Comparison of ENCODE assay signal across 24 cellular contexts in the genomic region with DNA sequence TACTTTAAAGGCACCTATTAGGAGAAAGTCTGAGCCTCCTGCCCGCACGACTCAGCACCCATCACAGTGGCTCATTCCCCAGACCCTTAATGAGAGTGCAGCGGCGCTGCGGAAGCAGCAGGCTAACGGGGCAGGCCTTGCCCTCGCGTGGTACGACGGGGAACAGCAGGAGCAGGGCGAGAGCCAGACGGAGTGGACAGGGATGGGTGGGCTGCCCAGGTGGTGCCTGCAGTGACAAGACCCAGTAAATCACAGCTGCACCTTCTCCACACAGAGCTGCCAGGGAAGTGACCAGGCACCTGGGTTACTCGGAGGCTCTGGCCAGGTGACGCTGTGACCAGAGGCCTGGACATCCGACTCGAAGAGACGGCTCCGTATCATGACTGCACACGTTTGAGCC.
A peak's percentile ranks its signal among the peaks of the same experiment; 100 is the strongest.
DNase-seq lines count a peak whose midpoint lies in the region; ATAC-seq, FAIRE-seq and TF ChIP-seq lines count a peak whose summit lies in the region.
"Had no signal": no experiment of that assay in that cellular context is flagged by ENCODE, and none has a peak within 500 bp of the region (broad histone marks: within the 10 kb centered on the region; RNA-seq: fewer than 3 reads in every experiment).

No MANE protein-coding gene starts in this region.

- H3K4me2 ChIP-seq in GM23338 (no peak overlapping the region), H1 (ENCODE audit: insufficient read depth in 1 of 2, low read depth in 2 of 2, low read length in 2 of 2) (no peak overlapping the region)
- H3K4me2 ChIP-seq: A549; BLaER1 treated with 17β-estradiol and CSF1 and Interleukin-3, amounts not matched to agents 10 nM and 100 nM had no signal

- no peak for TF ChIP-seq POLR2A in H1 (IDR thresholded peaks at IDR 0.05; ENCODE audit: control extremely low read depth in 1 of 2, low read depth in 2 of 2, low read length in 2 of 2)

- H3K27me3 ChIP-seq in GM23338 (ENCODE audit: insufficient read depth) (no peaks in the 10 kb centered on the region), WERI-Rb-1 (ENCODE audit: insufficient read depth, low read depth, severe bottlenecking) (no peaks in the 10 kb centered on the region), H1 (replicated peaks in 1 of 4; ENCODE audit: control insufficient read depth in 3 of 4, extremely low read depth in 1 of 4, insufficient read depth in 3 of 4, low read length in 3 of 4) (no peaks in the 10 kb centered on the region)
- H3K27me3 ChIP-seq: BE2C; BLaER1 treated with 17β-estradiol and CSF1 and Interleukin-3, amounts not matched to agents 10 nM and 100 nM had no signal

- POLR2A ChIA-PET in H1 (lab: Charles Lee; ENCODE audit: partially characterized antibody) = no interaction called here

- DNase-seq in GM23338 (ENCODE audit: low spot score) (peak; percentile 14), WERI-Rb-1 (no peak), H1 (ENCODE audit: low read depth in 1 of 2, low spot score in 2 of 2) (no peak), neural crest cell (ENCODE audit: low read depth, low spot score) (no peak)
- DNase-seq: 8988T; ACHN; AML-193; BE2C; CD4-positive, alpha-beta T cell; CD8-positive, alpha-beta memory T cell; DMS 273 treated with DMSO at 0.1 percent for 48 hours; DMS79 treated with DMSO at 0.1 percent for 48 hours; GF-D8; HCEC 1CT had no signal

- no peaks in the 10 kb centered on the region for H3K36me3 ChIP-seq in GM23338 (ENCODE audit: insufficient read depth)
- no peaks in the 10 kb centered on the region; the same call in 1 of the 2 replicates for H3K36me3 ChIP-seq in WERI-Rb-1
- H3K36me3 ChIP-seq in H1 (ENCODE audit: control insufficient read depth in 2 of 4, insufficient read depth in 4 of 4, low read length in 3 of 4) = no peaks in the 10 kb centered on the region
- H3K36me3 ChIP-seq: BE2C had no signal

- H2BK12ac ChIP-seq in H1 (ENCODE audit: low read depth, low read length) = no peak overlapping the region

- no peak overlapping the region for H3K27ac ChIP-seq in GM23338 (ENCODE audit: low read depth)
- H3K27ac ChIP-seq in WERI-Rb-1 = no peak overlapping the region
- no peak overlapping the region for H3K27ac ChIP-seq in H1 (ENCODE audit: low read depth, low read length)
- H3K27ac ChIP-seq: A549; BLaER1 treated with 17β-estradiol and CSF1 and Interleukin-3, amounts not matched to agents 10 nM and 100 nM had no signal

- no peak overlapping the region for H3K56ac ChIP-seq in H1 (replicated peaks; ENCODE audit: insufficient read length, low read depth, low read length)

- no peak overlapping the region for H2BK20ac ChIP-seq in H1 (ENCODE audit: low read length)

- TF ChIP-seq RAD21 in H1 (IDR thresholded peaks at IDR 0.05 in 1 of 2, conservative IDR thresholded peaks at IDR 0.05 in 1 of 2; ENCODE audit: low read depth in 2 of 2, low read length in 2 of 2) = peak; percentile 6 to 36; a peak in 2 of 4 replicates

- H3K79me1 ChIP-seq in H1 (ENCODE audit: low read depth, low read length) = no peaks in the 10 kb centered on the region

- no peak overlapping the region for H3K18ac ChIP-seq in H1 (ENCODE audit: extremely low read depth, low read length)

- H2BK15ac ChIP-seq in H1 (ENCODE audit: low read length) = no peak overlapping the region

- 0 out of 4 replicates have a peak, but pooled peaks have one; percentile 4 to 9 for TF ChIP-seq CTCF in GM23338 (conservative IDR thresholded peaks at IDR 0.05; ENCODE audit: low read depth in 2 of 2)
- peak; percentile 22 for TF ChIP-seq CTCF in WERI-Rb-1 (IDR thresholded peaks at IDR 0.05; ENCODE audit: low read depth, low read length)
- peak in 2 of 3 experiments; percentile 10 to 15; a peak in 1 of 4 replicates for TF ChIP-seq CTCF in H1 (IDR thresholded peaks at IDR 0.05; ENCODE audit: control extremely low read depth in 1 of 3, insufficient read depth in 1 of 3, low read depth in 1 of 3, low read length in 3 of 3)
- no peak for TF ChIP-seq CTCF in neural crest cell (conservative IDR thresholded peaks at IDR 0.05)

- H2BK120ac ChIP-seq in H1 (replicated peaks; ENCODE audit: low read depth, low read length) = no peak overlapping the region

- H3K4me1 ChIP-seq in GM23338 (ENCODE audit: insufficient read depth) (no peaks in the 10 kb centered on the region), H1 (replicated peaks in 1 of 4; ENCODE audit: control insufficient read depth in 3 of 4, insufficient read depth in 4 of 4, low read length in 3 of 4) (peaks cover 0 to 3% (median 0%) of the 10 kb centered on the region in 4 experiments; a peak in 3 of 7 replicates)
- H3K4me1 ChIP-seq: A549, BE2C had no signal

- WGBS in H1 (ENCODE audit: extremely low coverage in 1 of 2, insufficient coverage in 1 of 2, insufficient read length in 1 of 2, insufficient replicate concordance in 2 of 2, low coverage in 1 of 2, low lambda C conversion rate in 2 of 2, missing lambda C conversion rate in 1 of 2), 2 experiments = 94% methylated on average over 19 of the region's 19 CpGs; no CpG with 5 or more reads in 1 of the 2 experiments

- no peak overlapping the region for H3K14ac ChIP-seq in H1 (ENCODE audit: insufficient read length)

- H2AFZ ChIP-seq in GM23338 (no peak overlapping the region), H1 (ENCODE audit: low read length) (no peak overlapping the region)

- H3K4me3 ChIP-seq in GM23338 (no peak overlapping the region), WERI-Rb-1 (ENCODE audit: low read depth, low read length) (no peak overlapping the region), H1 (ENCODE audit: extremely low read depth in 1 of 4, insufficient read depth in 2 of 4, low read depth in 3 of 4, low read length in 4 of 4) (no peak overlapping the region)
- H3K4me3 ChIP-seq: A549; BLaER1 treated with 17β-estradiol and CSF1 and Interleukin-3, amounts not matched to agents 10 nM and 100 nM had no signal

- H2BK5ac ChIP-seq in H1 (ENCODE audit: low read depth, low read length) = no peak overlapping the region

- H4K20me1 ChIP-seq in GM23338 (replicated peaks; ENCODE audit: insufficient read depth) = no peaks in the 10 kb centered on the region
- no peaks in the 10 kb centered on the region for H4K20me1 ChIP-seq in H1 (replicated peaks in 1 of 2; ENCODE audit: control insufficient read depth in 1 of 2, insufficient read depth in 2 of 2, low read length in 2 of 2)

- CTCF ChIA-PET in H1 (lab: Charles Lee; ENCODE audit: partially characterized antibody) = interaction anchor here (0.5 to 2.5 kb wide), 7 partner anchors 9 to 775 kb away, joined by 3 to 6 read pairs (median 3); no protein-coding TSS in a partner anchor

- ATAC-seq in GM23338 = peak; percentile 17; the same call in 2 of the 3 replicates
- ATAC-seq in HG03280 (IDR thresholded peaks at IDR 0.05; ENCODE audit: unreplicated experiment) = no peak
- no peak for ATAC-seq in HG02973 (IDR thresholded peaks at IDR 0.05; ENCODE audit: unreplicated experiment)
- no peak for ATAC-seq in stimulated activated memory B cell treated with anti-CD40 and anti-IgM and Interleukin-4, amounts not matched to agents 10 μg/mL and 1 μg/mL and 100 μg/mL, for 72 hours
- ATAC-seq: A549 had no signal

- TF ChIP-seq EP300 in H1 (IDR thresholded peaks at IDR 0.05; ENCODE audit: borderline replicate concordance in 1 of 2, low read depth in 2 of 2, low read length in 2 of 2) = no peak

- H3K9ac ChIP-seq in H1 (replicated peaks in 1 of 4; ENCODE audit: extremely low read depth in 1 of 4, low read depth in 3 of 4, low read length in 3 of 4) = no peak overlapping the region; a peak in 1 of 7 replicates
- H3K9ac ChIP-seq: BLaER1 treated with 17β-estradiol and CSF1 and Interleukin-3, amounts not matched to agents 10 nM and 100 nM had no signal

- FAIRE-seq in H1 (lab: Jason Lieb, UNC) = no peak
- FAIRE-seq: A549, D721Med, GM12891, GM18507, H54 had no signal

- no peaks in the 10 kb centered on the region for H3K36me3 Mint-ChIP-seq in GM23338 (ENCODE audit: low read depth)
- peaks cover 3% of the 10 kb centered on the region for H3K36me3 Mint-ChIP-seq in neural crest cell (ENCODE audit: low read depth)
- no peaks in the 10 kb centered on the region for H3K36me3 Mint-ChIP-seq in stimulated activated memory B cell treated with anti-CD40 and anti-IgM and Interleukin-4, amounts not matched to agents 10 μg/mL and 1 μg/mL and 100 μg/mL, for 72 hours

- no peak overlapping the region for H3K4ac ChIP-seq in H1 (replicated peaks; ENCODE audit: insufficient read length, low read depth, low read length)

- H3K79me2 ChIP-seq in GM23338 (replicated peaks; ENCODE audit: insufficient read depth) (no peaks in the 10 kb centered on the region), H1 (ENCODE audit: control insufficient read depth in 1 of 2, insufficient read depth in 2 of 2, low read length in 2 of 2) (no peaks in the 10 kb centered on the region)

- H4K5ac ChIP-seq in H1 (ENCODE audit: insufficient read length, low read depth, low read length) = no peak overlapping the region

- H3K27me3 Mint-ChIP-seq in GM23338 (ENCODE audit: insufficient read depth, low read depth, poor library complexity) = peaks cover 4% of the 10 kb centered on the region
- H3K27me3 Mint-ChIP-seq in neural crest cell (ENCODE audit: low read depth) = no peaks in the 10 kb centered on the region
- no peaks in the 10 kb centered on the region for H3K27me3 Mint-ChIP-seq in stimulated activated memory B cell treated with anti-CD40 and anti-IgM and Interleukin-4, amounts not matched to agents 10 μg/mL and 1 μg/mL and 100 μg/mL, for 72 hours
- H3K27me3 Mint-ChIP-seq: CD4-positive, alpha-beta T cell; CD8-positive, alpha-beta memory T cell had no signal

- H3K4me3 Mint-ChIP-seq in GM23338 (no peak overlapping the region), neural crest cell (no peak overlapping the region)
- no peak overlapping the region for H3K4me3 Mint-ChIP-seq in stimulated activated memory B cell treated with anti-CD40 and anti-IgM and Interleukin-4, amounts not matched to agents 10 μg/mL and 1 μg/mL and 100 μg/mL, for 72 hours
- H3K4me3 Mint-ChIP-seq: CD14-positive monocyte; CD4-positive, alpha-beta T cell; CD8-positive, alpha-beta memory T cell had no signal

- H3K27ac Mint-ChIP-seq in GM23338 = no peak overlapping the region; the same call in 1 of the 2 replicates
- H3K27ac Mint-ChIP-seq in neural crest cell (ENCODE audit: unreplicated experiment) = peak overlapping the region; percentile 32
- H3K27ac Mint-ChIP-seq in stimulated activated memory B cell treated with anti-CD40 and anti-IgM and Interleukin-4, amounts not matched to agents 10 μg/mL and 1 μg/mL and 100 μg/mL, for 72 hours = no peak overlapping the region
- H3K27ac Mint-ChIP-seq: CD14-positive monocyte; CD4-positive, alpha-beta T cell had no signal

- no peak overlapping the region for H2AK5ac ChIP-seq in H1 (ENCODE audit: low read depth, low read length)

- H3K9me2 ChIP-seq in GM23338 (ENCODE audit: insufficient read depth) = no peaks in the 10 kb centered on the region

- H3F3A ChIP-seq in GM23338 (replicated peaks; ENCODE audit: low read depth) = no peaks in the 10 kb centered on the region

- H3K4me1 Mint-ChIP-seq in GM23338 = peaks cover 10% of the 10 kb centered on the region; the same call in 2 of the 3 replicates
- no peaks in the 10 kb centered on the region for H3K4me1 Mint-ChIP-seq in neural crest cell
- no peaks in the 10 kb centered on the region for H3K4me1 Mint-ChIP-seq in stimulated activated memory B cell treated with anti-CD40 and anti-IgM and Interleukin-4, amounts not matched to agents 10 μg/mL and 1 μg/mL and 100 μg/mL, for 72 hours
- H3K4me1 Mint-ChIP-seq: CD8-positive, alpha-beta memory T cell had no signal

- H3K9me3 ChIP-seq in WERI-Rb-1 (ENCODE audit: severe bottlenecking) (no peaks in the 10 kb centered on the region), H1 (ENCODE audit: insufficient read depth in 2 of 2, low read depth in 1 of 2, low read length in 1 of 2) (no peaks in the 10 kb centered on the region)
- H3K9me3 ChIP-seq: A549; BE2C; BLaER1 treated with 17β-estradiol and CSF1 and Interleukin-3, amounts not matched to agents 10 nM and 100 nM had no signal

- H3K23ac ChIP-seq in H1 (ENCODE audit: insufficient read length) = no peak overlapping the region

- no peak overlapping the region for H4K91ac ChIP-seq in H1 (replicated peaks; ENCODE audit: insufficient read length, low read length)

- H3K23me2 ChIP-seq in H1 (ENCODE audit: low read depth, low read length) = no peaks in the 10 kb centered on the region

- H4K8ac ChIP-seq in H1 (ENCODE audit: extremely low read depth, insufficient read depth, low read length) = no peak overlapping the region; the same call in 1 of the 2 replicates

- H3K9me3 Mint-ChIP-seq in GM23338 = no peaks in the 10 kb centered on the region
- no peaks in the 10 kb centered on the region for H3K9me3 Mint-ChIP-seq in neural crest cell
- no peaks in the 10 kb centered on the region for H3K9me3 Mint-ChIP-seq in stimulated activated memory B cell treated with anti-CD40 and anti-IgM and Interleukin-4, amounts not matched to agents 10 μg/mL and 1 μg/mL and 100 μg/mL, for 72 hours
- H3K9me3 Mint-ChIP-seq: CD14-positive monocyte; CD4-positive, alpha-beta T cell; CD8-positive, alpha-beta memory T cell had no signal
